1 cellular context compared by ENCODE assay signal in genomic region chr16:19766554-19766884, GRCh38.
TF ChIP-seq lines count a peak whose summit lies in the region.

No MANE protein-coding gene starts in this region.

TF ChIP-seq in K562, 482 proteins besides CTCF, POLR2A, EP300 and RAD21:
- no peak for TF ChIP-seq STAT6 (CRISPR knock-in tag; IDR thresholded peaks at IDR 0.05)
- no peak for TF ChIP-seq RBM22 (IDR thresholded peaks at IDR 0.05; ENCODE audit: low read depth, low read length, poor library complexity, severe bottlenecking)
- TF ChIP-seq CC2D1A (IDR thresholded peaks at IDR 0.05) = no peak
- TF ChIP-seq KDM2B (CRISPR knock-in tag; IDR thresholded peaks at IDR 0.05) = no peak
- TF ChIP-seq CBX3 (IDR thresholded peaks at IDR 0.05; ENCODE audit: borderline replicate concordance in 1 of 2, low read length in 2 of 2) = no peak
- TF ChIP-seq ATF2 (CRISPR knock-in tag; IDR thresholded peaks at IDR 0.05) = no peak
- TF ChIP-seq U2AF1 (optimal IDR thresholded peaks at IDR 0.05; ENCODE audit: low read depth, low read length) = no peak
- no peak for TF ChIP-seq ATF4 (CRISPR knock-in tag; IDR thresholded peaks at IDR 0.05)
- no peak for TF ChIP-seq ZNF436 (CRISPR knock-in tag; IDR thresholded peaks at IDR 0.05)
